ENCODE assay signal across 28 cellular contexts in the genomic region with DNA sequence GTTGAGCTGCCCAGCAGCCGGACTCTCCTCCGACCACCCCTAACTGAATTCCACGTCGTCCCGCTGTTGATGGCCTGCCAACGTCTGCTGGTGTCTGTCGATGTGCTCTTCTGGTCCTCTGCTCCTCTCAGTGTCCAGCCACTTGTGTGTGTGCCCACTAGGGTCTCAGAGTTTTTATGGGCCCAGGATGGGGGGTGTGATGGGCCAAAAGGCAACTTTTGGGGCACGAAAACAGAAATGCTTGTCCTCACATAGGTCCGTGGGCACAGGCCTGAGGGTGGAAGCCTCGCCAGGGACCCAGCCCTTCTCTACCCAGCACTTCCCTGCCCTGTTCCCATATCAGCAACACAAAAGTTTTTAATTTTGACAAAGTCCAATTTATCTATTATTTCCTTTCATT.
"Had no signal": no experiment of that assay in that cellular context is flagged by ENCODE, and none has a peak within 500 bp of the region (broad histone marks: within the 10 kb centered on the region; RNA-seq: fewer than 3 reads in every experiment).

No MANE protein-coding gene starts in this region.

- H3K36me3 ChIP-seq: colonic mucosa, esophagus muscularis mucosa, esophagus squamous epithelium, gastrocnemius medialis, gastroesophageal sphincter, heart left ventricle, heart right ventricle had no signal

- H3K27me3 ChIP-seq: colonic mucosa, dorsolateral prefrontal cortex, foreskin keratinocyte, gastrocnemius medialis, heart left ventricle had no signal

- FAIRE-seq: colon, endometrium, endothelial cell of umbilical vein, frontal cortex had no signal

- DNase-seq: colonic mucosa; cortex of kidney; dermis blood vessel endothelial cell; dorsolateral prefrontal cortex; effector CD4-positive, alpha-beta T cell; effector CD8-positive, alpha-beta T cell; effector memory CD4-positive, alpha-beta T cell; effector memory CD8-positive, alpha-beta T cell; endodermal cell; erythroblast; esophagus squamous epithelium; foreskin fibroblast; foreskin keratinocyte; foreskin melanocyte; gastrocnemius medialis; glutamatergic neuron; head of caudate nucleus; heart left ventricle; heart right ventricle had no signal

- H3K9me3 ChIP-seq: colonic mucosa, gastrocnemius medialis had no signal

- ATAC-seq: effector memory CD8-positive, alpha-beta T cell; esophagus mucosa; foreskin keratinocyte; gastrocnemius medialis; gastroesophageal sphincter; heart left ventricle; heart right ventricle had no signal

- H3K4me1 ChIP-seq: colonic mucosa, esophagus muscularis mucosa, esophagus squamous epithelium, foreskin keratinocyte, gastrocnemius medialis, gastroesophageal sphincter, heart left ventricle, heart right ventricle had no signal

- H3K4me3 ChIP-seq: colonic mucosa, coronary artery, dorsolateral prefrontal cortex, esophagus muscularis mucosa, esophagus squamous epithelium, gastrocnemius medialis, gastroesophageal sphincter, heart left ventricle, heart right ventricle had no signal

- H3K27ac ChIP-seq: colonic mucosa, coronary artery, dorsolateral prefrontal cortex, epithelial cell of prostate, esophagus muscularis mucosa, esophagus squamous epithelium, foreskin keratinocyte, gastrocnemius medialis, gastroesophageal sphincter, heart left ventricle, heart right ventricle had no signal
